ENCODE assay signal across 1 cellular context in genomic region chr6:137810554-137811120, GRCh38.
A peak's percentile ranks its signal among the peaks of the same experiment; 100 is the strongest.
TF ChIP-seq lines count a peak whose summit lies in the region.

No MANE protein-coding gene starts in this region.

TF ChIP-seq in HepG2, 621 proteins besides CTCF, POLR2A, EP300 and RAD21 (continued from another document and continues in another):
- TF ChIP-seq ZNF232 (CRISPR knock-in tag; IDR thresholded peaks at IDR 0.05; ENCODE audit: borderline replicate concordance) (0 out of 2 replicates have a peak, but pooled peaks have one; percentile 22), CREBL2 (CRISPR knock-in tag; IDR thresholded peaks at IDR 0.05; ENCODE audit: borderline replicate concordance) (no peak), MAF1 (CRISPR knock-in tag; IDR thresholded peaks at IDR 0.05; ENCODE audit: borderline replicate concordance) (no peak), HMG20A (CRISPR knock-in tag; IDR thresholded peaks at IDR 0.05; ENCODE audit: borderline replicate concordance) (peak; percentile 10; the same call in 1 of the 2 replicates), AKNA (CRISPR knock-in tag; IDR thresholded peaks at IDR 0.05; ENCODE audit: borderline replicate concordance) (no peak), HOMEZ (CRISPR knock-in tag; IDR thresholded peaks at IDR 0.05; ENCODE audit: low read depth) (no peak; the same call in 1 of the 2 replicates), ZBTB44 (CRISPR knock-in tag; IDR thresholded peaks at IDR 0.05) (no peak), TMF1 (CRISPR knock-in tag; IDR thresholded peaks at IDR 0.05; ENCODE audit: low read depth) (0 out of 2 replicates have a peak, but pooled peaks have one; percentile 16), ZNF205 (CRISPR knock-in tag; IDR thresholded peaks at IDR 0.05) (0 out of 2 replicates have a peak, but pooled peaks have one; percentile 47), ZNF816 (CRISPR knock-in tag; IDR thresholded peaks at IDR 0.05; ENCODE audit: borderline replicate concordance) (0 out of 2 replicates have a peak, but pooled peaks have one; percentile 87), SIN3B (IDR thresholded peaks at IDR 0.05; ENCODE audit: low read length) (no peak), NCOR1 (IDR thresholded peaks at IDR 0.05; ENCODE audit: borderline replicate concordance, low read length) (peak; percentile 95; the same call in 1 of the 2 replicates), NRL (CRISPR knock-in tag; IDR thresholded peaks at IDR 0.05; ENCODE audit: borderline replicate concordance) (no peak), ZNF343 (CRISPR knock-in tag; IDR thresholded peaks at IDR 0.05) (no peak), PCBP1 (IDR thresholded peaks at IDR 0.05; ENCODE audit: borderline replicate concordance, low read depth, low read length) (no peak), SKI (IDR thresholded peaks at IDR 0.05; ENCODE audit: partially characterized antibody) (no peak), RBFOX2 (IDR thresholded peaks at IDR 0.05; ENCODE audit: low read depth, low read length) (no peak), SNAPC2 (CRISPR knock-in tag; IDR thresholded peaks at IDR 0.05) (no peak), GABPA (IDR thresholded peaks at IDR 0.05; ENCODE audit: low read depth, low read length) (no peak), GABPA (CRISPR knock-in tag; IDR thresholded peaks at IDR 0.05; ENCODE audit: low read depth) (no peak; the same call in 1 of the 2 replicates), ZBTB8A (CRISPR knock-in tag; IDR thresholded peaks at IDR 0.05; ENCODE audit: borderline replicate concordance, low read depth) (no peak), MTA3 (CRISPR knock-in tag; IDR thresholded peaks at IDR 0.05) (no peak), KLF6 (CRISPR knock-in tag; IDR thresholded peaks at IDR 0.05) (no peak), SKIL (CRISPR knock-in tag; IDR thresholded peaks at IDR 0.05; ENCODE audit: borderline replicate concordance) (no peak), ZNF703 (CRISPR knock-in tag; IDR thresholded peaks at IDR 0.05; ENCODE audit: borderline replicate concordance) (no peak), FOXM1 (CRISPR knock-in tag; IDR thresholded peaks at IDR 0.05) (no peak), MTA1 (CRISPR knock-in tag; IDR thresholded peaks at IDR 0.05; ENCODE audit: borderline replicate concordance) (no peak), PHB2 (IDR thresholded peaks at IDR 0.05; ENCODE audit: partially characterized antibody) (no peak), ZFP36 (IDR thresholded peaks at IDR 0.05; ENCODE audit: borderline replicate concordance, low read depth, low read length, partially characterized antibody) (no peak), ZNF121 (CRISPR knock-in tag; IDR thresholded peaks at IDR 0.05) (peak; percentile 63), ZNF670 (CRISPR knock-in tag; IDR thresholded peaks at IDR 0.05; ENCODE audit: borderline replicate concordance) (peak; percentile 25; the same call in 1 of the 2 replicates), KDM5B (CRISPR knock-in tag; IDR thresholded peaks at IDR 0.05; ENCODE audit: borderline replicate concordance) (no peak), PBX3 (CRISPR knock-in tag; IDR thresholded peaks at IDR 0.05; ENCODE audit: borderline replicate concordance) (no peak), MAFK (conservative IDR thresholded peaks at IDR 0.05 in 1 of 2, IDR thresholded peaks at IDR 0.05 in 1 of 2; ENCODE audit: low read length in 2 of 2) (no peak), ZNF605 (CRISPR knock-in tag; IDR thresholded peaks at IDR 0.05) (no peak), DNMT3B (CRISPR knock-in tag; conservative IDR thresholded peaks at IDR 0.05) (no peak), RFXAP (CRISPR knock-in tag; IDR thresholded peaks at IDR 0.05; ENCODE audit: borderline replicate concordance) (no peak), SP140L (CRISPR knock-in tag; IDR thresholded peaks at IDR 0.05; ENCODE audit: borderline replicate concordance) (no peak), HDAC2 (CRISPR knock-in tag; IDR thresholded peaks at IDR 0.05) (peak; percentile 97), ZMYM2 (CRISPR knock-in tag; IDR thresholded peaks at IDR 0.05) (peak; percentile 100), ZNF891 (CRISPR knock-in tag; IDR thresholded peaks at IDR 0.05) (no peak), KLF11 (CRISPR knock-in tag; IDR thresholded peaks at IDR 0.05) (no peak), E2F2 (CRISPR knock-in tag; IDR thresholded peaks at IDR 0.05; ENCODE audit: borderline replicate concordance) (no peak), DPF2 (CRISPR knock-in tag; IDR thresholded peaks at IDR 0.05; ENCODE audit: borderline replicate concordance, low read depth) (peak; percentile 61), AGO1 (IDR thresholded peaks at IDR 0.05; ENCODE audit: low read depth, low read length, poor library complexity, severe bottlenecking) (no peak), RXRB (CRISPR knock-in tag; IDR thresholded peaks at IDR 0.05; ENCODE audit: borderline replicate concordance) (0 out of 2 replicates have a peak, but pooled peaks have one; percentile 36), POGZ (CRISPR knock-in tag; IDR thresholded peaks at IDR 0.05) (peak; percentile 95), ZNF329 (CRISPR knock-in tag; IDR thresholded peaks at IDR 0.05; ENCODE audit: low read depth) (no peak), ETV5 (CRISPR knock-in tag; IDR thresholded peaks at IDR 0.05; ENCODE audit: borderline replicate concordance) (no peak; the same call in 1 of the 2 replicates), SP5 (CRISPR knock-in tag; IDR thresholded peaks at IDR 0.05; ENCODE audit: borderline replicate concordance, low read depth) (no peak), ATF6 (CRISPR knock-in tag; conservative IDR thresholded peaks at IDR 0.05) (no peak), ZSCAN9 (CRISPR knock-in tag; IDR thresholded peaks at IDR 0.05; ENCODE audit: borderline replicate concordance) (0 out of 2 replicates have a peak, but pooled peaks have one; percentile 20), U2AF2 (IDR thresholded peaks at IDR 0.05; ENCODE audit: low read depth, low read length) (no peak), ZNF513 (CRISPR knock-in tag; conservative IDR thresholded peaks at IDR 0.05) (no peak)
